ENCODE assay signal across 8 cellular contexts in the genomic region with DNA sequence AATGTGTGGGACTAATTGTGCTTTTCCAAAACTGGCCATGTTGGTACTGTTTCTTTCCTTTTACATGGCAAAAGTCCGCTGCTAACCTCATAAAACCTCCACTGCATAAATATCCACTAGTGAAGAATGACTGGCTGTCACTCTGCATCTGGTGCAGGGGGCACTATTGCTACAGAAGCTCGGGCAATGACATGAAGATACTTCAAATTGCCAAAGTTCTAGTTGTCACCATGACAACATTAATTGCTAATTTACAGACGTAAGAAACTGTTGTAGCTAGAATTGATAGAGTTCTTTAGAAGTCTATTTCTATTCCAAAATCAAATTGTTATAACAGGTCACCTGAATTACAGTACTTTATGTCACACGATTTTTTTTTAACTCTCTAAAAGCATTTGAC. TPM values are rescaled to one million over a fixed set of nuclear protein-coding genes. Genes with fewer than 3 reads are reported as not detected.
DNase-seq lines count a peak whose midpoint lies in the region; ATAC-seq and TF ChIP-seq lines count a peak whose summit lies in the region.

No MANE protein-coding gene starts in this region.

- no peak for DNase-seq in activated CD8-positive, alpha-beta memory T cell treated with anti-CD3 and anti-CD28 coated beads, Interleukin-2, amount 10 ng/mL, durations not matched to agents 7 days and 5 days
- DNase-seq in activated CD8-positive, alpha-beta memory T cell treated with anti-CD3 and anti-CD28 coated beads, Interleukin-2, amount 50 U/mL, for 48 hours, result no peak
- DNase-seq in OCI-M1 (lab: John Stamatoyannopoulos, UW) (peak; percentile 49), epithelial cell of proximal tubule (ENCODE audit: low read depth) (no peak), HK-2 (ENCODE audit: unreplicated experiment) (no peak), NCI-H1436 treated with DMSO at 0.1 percent for 48 hours (lab: John Stamatoyannopoulos, UW) (no peak), EL (no peak)
- DNase-seq in stimulated activated naive B cell treated with anti-CD40 and anti-IgM and Interleukin-4, amounts not matched to agents 10 μg/mL and 1 μg/mL and 100 μg/mL, for 72 hours, result no peak

- H3K4me3 ChIP-seq in epithelial cell of proximal tubule (ENCODE audit: low read depth, low read length), result peak overlapping the region; percentile 71

- no peak for ATAC-seq in activated CD8-positive, alpha-beta memory T cell treated with anti-CD3 and anti-CD28 coated beads, Interleukin-2, amount 10 ng/mL, durations not matched to agents 7 days and 5 days
- no peak for ATAC-seq in stimulated activated naive B cell treated with anti-CD40 and anti-IgM and Interleukin-4, amounts not matched to agents 10 μg/mL and 1 μg/mL and 100 μg/mL, for 72 hours (replicated peaks)

- H3K4me3 Mint-ChIP-seq in activated CD8-positive, alpha-beta memory T cell treated with anti-CD3 and anti-CD28 coated beads, Interleukin-2, amount 10 ng/mL, durations not matched to agents 7 days and 5 days, result peak overlapping the region; percentile 87
- H3K4me3 Mint-ChIP-seq in stimulated activated naive B cell treated with anti-CD40 and anti-IgM and Interleukin-4, amounts not matched to agents 10 μg/mL and 1 μg/mL and 100 μg/mL, for 72 hours, result peak overlapping the region; percentile 88 to 94

- peak overlapping the region; percentile 88 for H3K27ac Mint-ChIP-seq in activated CD8-positive, alpha-beta memory T cell treated with anti-CD3 and anti-CD28 coated beads, Interleukin-2, amount 10 ng/mL, durations not matched to agents 7 days and 5 days
- peak overlapping the region; percentile 94 for H3K27ac Mint-ChIP-seq in stimulated activated naive B cell treated with anti-CD40 and anti-IgM and Interleukin-4, amounts not matched to agents 10 μg/mL and 1 μg/mL and 100 μg/mL, for 72 hours

- CTCF ChIA-PET in activated CD8-positive, alpha-beta memory T cell treated with anti-CD3 and anti-CD28 coated beads, Interleukin-2, amount 10 ng/mL, durations not matched to agents 7 days and 5 days (lab: Charles Lee), result interaction anchor here (1.3 to 2.4 kb wide), 6 partner anchors 10 to 214 kb away, joined by 3 to 6 read pairs (median 5); partner anchors contain the start of gene BBS5

- H3K4me1 Mint-ChIP-seq in activated CD8-positive, alpha-beta memory T cell treated with anti-CD3 and anti-CD28 coated beads, Interleukin-2, amount 10 ng/mL, durations not matched to agents 7 days and 5 days, result peaks cover 33% of the 10 kb centered on the region
- H3K4me1 Mint-ChIP-seq in stimulated activated naive B cell treated with anti-CD40 and anti-IgM and Interleukin-4, amounts not matched to agents 10 μg/mL and 1 μg/mL and 100 μg/mL, for 72 hours, result peaks cover 6 to 8% of the 10 kb centered on the region in 2 donors

- peaks cover 8% of the 10 kb centered on the region for H3K9me3 Mint-ChIP-seq in activated CD8-positive, alpha-beta memory T cell treated with anti-CD3 and anti-CD28 coated beads, Interleukin-2, amount 10 ng/mL, durations not matched to agents 7 days and 5 days (ENCODE audit: low read depth)
- H3K9me3 Mint-ChIP-seq in stimulated activated naive B cell treated with anti-CD40 and anti-IgM and Interleukin-4, amounts not matched to agents 10 μg/mL and 1 μg/mL and 100 μg/mL, for 72 hours, result peaks cover 12 to 15% of the 10 kb centered on the region in 2 donors

- peaks cover 7% of the 10 kb centered on the region for H3K27me3 Mint-ChIP-seq in activated CD8-positive, alpha-beta memory T cell treated with anti-CD3 and anti-CD28 coated beads, Interleukin-2, amount 10 ng/mL, durations not matched to agents 7 days and 5 days
- H3K27me3 Mint-ChIP-seq in stimulated activated naive B cell treated with anti-CD40 and anti-IgM and Interleukin-4, amounts not matched to agents 10 μg/mL and 1 μg/mL and 100 μg/mL, for 72 hours, result peaks cover 22 to 27% of the 10 kb centered on the region in 2 donors

- peaks cover 22% of the 10 kb centered on the region for H3K36me3 Mint-ChIP-seq in activated CD8-positive, alpha-beta memory T cell treated with anti-CD3 and anti-CD28 coated beads, Interleukin-2, amount 10 ng/mL, durations not matched to agents 7 days and 5 days
- peaks cover 11 to 18% of the 10 kb centered on the region in 2 donors for H3K36me3 Mint-ChIP-seq in stimulated activated naive B cell treated with anti-CD40 and anti-IgM and Interleukin-4, amounts not matched to agents 10 μg/mL and 1 μg/mL and 100 μg/mL, for 72 hours

- TF ChIP-seq CTCF in epithelial cell of proximal tubule (conservative IDR thresholded peaks at IDR 0.05; ENCODE audit: low read depth, low read length), result peak; percentile 55

RNA-seq across cellular contexts. Expression of gene CFAP210, which starts 0.9 kb away (rescaled TPM):
- total RNA-seq in activated CD8-positive, alpha-beta memory T cell treated with anti-CD3 and anti-CD28 coated beads, Interleukin-2, amount 10 ng/mL, durations not matched to agents 7 days and 5 days, result not detected
- 0.14 TPM in 1 of 2 replicates, not detected in the other for total RNA-seq in epithelial cell of proximal tubule

RNA-seq across cellular contexts. Expression of gene PHOSPHO2, which starts 0.9 kb away (rescaled TPM):
- total RNA-seq in activated CD8-positive, alpha-beta memory T cell treated with anti-CD3 and anti-CD28 coated beads, Interleukin-2, amount 10 ng/mL, durations not matched to agents 7 days and 5 days, result 1 to 10 TPM; 4.1 to 5.9 TPM
- total RNA-seq in epithelial cell of proximal tubule, result 1.4 and 3.6 TPM in 2 replicates

RNA-seq across cellular contexts. Expression of gene KLHL23, which starts 40.3 kb away (rescaled TPM):
- total RNA-seq in activated CD8-positive, alpha-beta memory T cell treated with anti-CD3 and anti-CD28 coated beads, Interleukin-2, amount 10 ng/mL, durations not matched to agents 7 days and 5 days, result 10 to 100 TPM; 10.2 to 11.5 TPM
- total RNA-seq in epithelial cell of proximal tubule, result 19.1 and 28.1 TPM in 2 replicates
